ENCODE assay signal across 8 cellular contexts in the genomic region with DNA sequence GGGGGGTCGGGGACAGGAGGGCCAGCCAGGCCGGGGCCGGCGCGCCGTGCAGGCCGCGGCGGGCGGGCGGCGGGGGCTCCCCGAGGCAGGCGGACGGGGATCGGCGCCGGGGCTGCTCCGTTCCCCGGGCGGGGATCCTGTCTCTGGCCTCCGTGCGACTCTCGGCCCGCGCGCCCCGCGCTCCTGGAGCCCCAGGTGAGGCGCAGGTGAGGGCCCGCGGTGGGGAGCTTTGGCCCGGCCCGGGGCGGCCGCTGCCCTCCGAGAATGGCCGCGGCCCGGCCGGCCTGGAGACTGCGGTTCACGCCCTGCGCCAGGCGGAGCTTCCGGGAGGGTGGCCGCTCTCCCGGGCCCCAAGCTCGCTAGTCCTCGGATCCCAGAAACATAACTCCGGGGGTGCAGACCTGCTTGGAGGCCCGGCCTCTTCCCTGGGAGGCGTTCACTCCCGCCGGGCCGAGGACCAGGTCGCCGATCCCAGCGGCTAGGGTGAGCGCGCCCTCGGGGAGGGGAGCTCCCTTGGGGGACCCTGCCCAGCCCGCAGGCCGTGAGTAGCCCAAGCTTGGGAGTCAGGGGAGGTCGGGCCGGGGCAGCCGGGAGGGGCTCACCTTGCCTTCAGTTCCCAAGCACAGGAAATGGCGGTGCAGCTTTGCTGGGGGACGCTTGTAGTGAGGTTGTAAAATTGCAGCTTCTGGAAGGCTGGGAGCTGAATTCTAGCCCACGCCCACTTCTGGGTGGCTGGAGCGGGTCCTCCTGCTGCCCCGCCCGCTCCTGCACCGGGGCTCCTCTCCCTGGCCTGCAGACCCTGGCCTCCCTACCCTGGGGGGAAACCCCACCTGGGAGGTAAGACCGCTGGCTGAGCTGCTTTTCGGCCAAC. TPM values are rescaled to one million over a fixed set of nuclear protein-coding genes. Genes with fewer than 3 reads are reported as not detected.
DNase-seq lines count a peak whose midpoint lies in the region; ATAC-seq and TF ChIP-seq lines count a peak whose summit lies in the region.

No MANE protein-coding gene starts in this region.

- H3K4me3 ChIP-seq in CD8-positive, alpha-beta memory T cell (ENCODE audit: low read length) = peak overlapping the region; percentile 37
- H3K4me3 ChIP-seq in heart right ventricle = peak overlapping the region; percentile 70 to 100 (median 87)

- no peak overlapping the region for H3K27ac Mint-ChIP-seq in CD8-positive, alpha-beta memory T cell
- H3K27ac Mint-ChIP-seq in activated T-cell treated with anti-CD3 and anti-CD28 coated beads, Interleukin-2, amount 50 U/mL, for 24 hours = no peak overlapping the region

- DNase-seq in CD8-positive, alpha-beta memory T cell = peak in 1 of 5 donors; percentile 49
- DNase-seq in HK-2 (ENCODE audit: unreplicated experiment) (peak; percentile 55), heart right ventricle (peak in 1 of 2 donors; percentile 45), posterior cingulate gyrus (peak in 6 of 10 donors; percentile 21 to 89 (median 32)), NCI-H1694 treated with DMSO at 0.1 percent for 48 hours (lab: John Stamatoyannopoulos, UW) (no peak), activated gamma-delta T cell (lab: John Stamatoyannopoulos, UW) (no peak)
- peak; percentile 45 for DNase-seq in activated T-cell treated with anti-CD3 and anti-CD28 coated beads, Interleukin-2, amount 50 U/mL, for 24 hours
- DNase-seq in activated CD4-positive, alpha-beta T cell treated with anti-CD3 and anti-CD28 coated beads for 4 hours = no peak

- peaks cover 5 to 24% (median 9%) of the 10 kb centered on the region in 3 donors for H3K4me1 Mint-ChIP-seq in CD8-positive, alpha-beta memory T cell
- H3K4me1 Mint-ChIP-seq in activated T-cell treated with anti-CD3 and anti-CD28 coated beads, Interleukin-2, amount 50 U/mL, for 24 hours (ENCODE audit: low read depth) = peaks cover 4% of the 10 kb centered on the region

- ATAC-seq in heart right ventricle = peak; percentile 53 to 76 (median 64)

- no peak for TF ChIP-seq CTCF in heart right ventricle (IDR thresholded peaks at IDR 0.05)

- H3K4me1 ChIP-seq in CD8-positive, alpha-beta memory T cell (ENCODE audit: insufficient read depth, low read length) = peaks cover 13% of the 10 kb centered on the region
- peaks cover 5 to 29% (median 15%) of the 10 kb centered on the region in 9 donors for H3K4me1 ChIP-seq in heart right ventricle

- no peaks in the 10 kb centered on the region for H3K36me3 ChIP-seq in CD8-positive, alpha-beta memory T cell (ENCODE audit: insufficient read depth, low read length)
- peaks cover 0 to 25% (median 14%) of the 10 kb centered on the region in 9 donors for H3K36me3 ChIP-seq in heart right ventricle

- peaks cover 0 to 1% (median 0%) of the 10 kb centered on the region in 5 donors for H3K9me3 Mint-ChIP-seq in CD8-positive, alpha-beta memory T cell
- no peaks in the 10 kb centered on the region for H3K9me3 Mint-ChIP-seq in activated T-cell treated with anti-CD3 and anti-CD28 coated beads, Interleukin-2, amount 50 U/mL, for 24 hours

- peaks cover 48 to 53% of the 10 kb centered on the region in 2 donors for H3K27me3 Mint-ChIP-seq in CD8-positive, alpha-beta memory T cell
- peaks cover 72% of the 10 kb centered on the region for H3K27me3 Mint-ChIP-seq in activated T-cell treated with anti-CD3 and anti-CD28 coated beads, Interleukin-2, amount 50 U/mL, for 24 hours

- POLR2A ChIA-PET in CD8-positive, alpha-beta memory T cell (lab: Charles Lee) = no interaction called here

- CTCF ChIA-PET in CD8-positive, alpha-beta memory T cell (lab: Charles Lee) = interaction anchor here (1.2 to 1.6 kb wide), 2 partner anchors 15 to 20 kb away, joined by 4 read pairs; a partner anchor contains a TSS

- peaks cover 0 to 2% (median 0%) of the 10 kb centered on the region in 3 donors for H3K36me3 Mint-ChIP-seq in CD8-positive, alpha-beta memory T cell
- H3K36me3 Mint-ChIP-seq in activated T-cell treated with anti-CD3 and anti-CD28 coated beads, Interleukin-2, amount 50 U/mL, for 24 hours (ENCODE audit: low read depth) = no peaks in the 10 kb centered on the region

- H3K4me3 Mint-ChIP-seq in CD8-positive, alpha-beta memory T cell = peak overlapping the region; percentile 7 to 75 (median 54)
- H3K4me3 Mint-ChIP-seq in activated T-cell treated with anti-CD3 and anti-CD28 coated beads, Interleukin-2, amount 50 U/mL, for 24 hours = peak overlapping the region; percentile 29

- intact Hi-C loops in heart right ventricle (cut with DNase I) = no loop called here
- intact Hi-C loops in posterior cingulate gyrus (cut with DNase I) = no loop called here

- H3K9me3 ChIP-seq in CD8-positive, alpha-beta memory T cell (ENCODE audit: low read length) = no peaks in the 10 kb centered on the region
- H3K9me3 ChIP-seq in heart right ventricle = no peaks in the 10 kb centered on the region

- H3K27me3 ChIP-seq in CD8-positive, alpha-beta memory T cell (ENCODE audit: insufficient read depth, low read length, poor library complexity, severe bottlenecking) = peaks cover 20% of the 10 kb centered on the region
- H3K27me3 ChIP-seq in heart right ventricle = peaks cover 0 to 25% (median 0%) of the 10 kb centered on the region in 7 donors

- WGBS in heart right ventricle, 2 donors = 1% methylated on average over 56 to 76 of the region's 76 CpGs

- peak overlapping the region; percentile 47 for H3K27ac ChIP-seq in CD8-positive, alpha-beta memory T cell (ENCODE audit: low read depth, low read length)
- H3K27ac ChIP-seq in heart right ventricle = peak overlapping the region in 9 of 10 donors; percentile 49 to 80 (median 72)

RNA-seq across cellular contexts. Expression of a gene that starts 0.7 kb away (rescaled TPM):
- under 1 TPM; 0.59 to 0.84 TPM for total RNA-seq in CD8-positive, alpha-beta memory T cell
- 0.47 TPM for polyA plus RNA-seq in CD8-positive, alpha-beta memory T cell
- total RNA-seq in heart right ventricle = 10 to 100 TPM; 17.8 to 26.7 (median 20.8) TPM
- polyA plus RNA-seq in heart right ventricle = 1 to 10 TPM; 7.5 to 8.9 TPM

RNA-seq across cellular contexts. Expression of a gene that starts 20.2 kb away (rescaled TPM):
- 10 to 100 TPM; 66.7 to 71.0 TPM for total RNA-seq in CD8-positive, alpha-beta memory T cell
- polyA plus RNA-seq in CD8-positive, alpha-beta memory T cell = 50.9 TPM
- 10 to 100 TPM; 37.5 to 52.0 (median 47.8) TPM for total RNA-seq in heart right ventricle
- 10 to 100 TPM; 28.6 to 82.9 TPM for polyA plus RNA-seq in heart right ventricle

RNA-seq across cellular contexts. Expression of a gene that starts 40.9 kb away (rescaled TPM):
- total RNA-seq in CD8-positive, alpha-beta memory T cell = not detected
- not detected for polyA plus RNA-seq in CD8-positive, alpha-beta memory T cell
- total RNA-seq in heart right ventricle = under 1 TPM in 2 of 10 donors, not detected in 8; 0.32 to 0.76 TPM
- under 1 TPM in 1 of 2 donors, not detected in 1; 0.13 TPM for polyA plus RNA-seq in heart right ventricle

Comparison
In these comparisons a context has a peak if more than half of its experiments do, and no peak if none do; other contexts are left out.
1. DNase-seq: peak in HK-2 (single experiment), activated T-cell treated with anti-CD3 and anti-CD28 coated beads, Interleukin-2, amount 50 U/mL, for 24 hours (single experiment) and posterior cingulate gyrus (6 of 10); none in NCI-H1694 treated with DMSO at 0.1 percent for 48 hours (single experiment), activated gamma-delta T cell (single experiment) and activated CD4-positive, alpha-beta T cell treated with anti-CD3 and anti-CD28 coated beads for 4 hours (0 of 2).
2. RNA of a gene that starts 0.7 kb away (total RNA-seq): 17.8 to 26.7 TPM in heart right ventricle; 0.59 to 0.84 TPM in CD8-positive, alpha-beta memory T cell; every median in the first group is over 10 times any median in the second.